Comparison of ENCODE assay signal across 20 cellular contexts in genomic region chr15:94331731-94332130, GRCh38.
DNase-seq lines count a peak whose midpoint lies in the region; ATAC-seq and TF ChIP-seq lines count a peak whose summit lies in the region.
"Had no signal": no experiment of that assay in that cellular context is flagged by ENCODE, and none has a peak within 500 bp of the region (broad histone marks: within the 10 kb centered on the region; RNA-seq: fewer than 3 reads in every experiment).

No MANE protein-coding gene starts in this region.

- H3K27me3 Mint-ChIP-seq in natural killer cell (ENCODE audit: low read depth in 2 of 2) (no peaks in the 10 kb centered on the region), immature natural killer cell (ENCODE audit: low read depth in 3 of 3) (peaks cover 0 to 4% (median 2%) of the 10 kb centered on the region in 3 donors)
- no peaks in the 10 kb centered on the region for H3K27me3 Mint-ChIP-seq in natural killer cell treated with Interleukin-12 subunit alpha and Interleukin-12 subunit beta and Interleukin-15 and Interleukin-18, amount 100 ng/mL, for 72 hours
- H3K27me3 Mint-ChIP-seq in activated CD4-positive, alpha-beta T cell treated with anti-CD3 and anti-CD28 coated beads, Interleukin-2, amount 10 ng/mL, durations not matched to agents 24 days and 14 days = no peaks in the 10 kb centered on the region
- H3K27me3 Mint-ChIP-seq: CD4-positive, alpha-beta memory T cell had no signal

- H3K27ac Mint-ChIP-seq in natural killer cell = peak overlapping the region; percentile 6 to 93
- peak overlapping the region in 1 of 2 donors; percentile 68 for H3K27ac Mint-ChIP-seq in natural killer cell treated with Interleukin-12 subunit alpha and Interleukin-12 subunit beta and Interleukin-15 and Interleukin-18, amount 100 ng/mL, for 72 hours
- H3K27ac Mint-ChIP-seq in immature natural killer cell = peak overlapping the region in 4 of 6 donors; percentile 8 to 69 (median 54)
- no peak overlapping the region for H3K27ac Mint-ChIP-seq in activated CD4-positive, alpha-beta T cell treated with anti-CD3 and anti-CD28 coated beads, Interleukin-2, amount 10 ng/mL, durations not matched to agents 24 days and 14 days
- H3K27ac Mint-ChIP-seq: CD4-positive, alpha-beta memory T cell; GM23338; H9; HFFc6 had no signal

- no peak for TF ChIP-seq CTCF in natural killer cell (IDR thresholded peaks at IDR 0.05)

- no peaks in the 10 kb centered on the region for H3K9me3 Mint-ChIP-seq in natural killer cell
- no peaks in the 10 kb centered on the region for H3K9me3 Mint-ChIP-seq in natural killer cell treated with Interleukin-12 subunit alpha and Interleukin-12 subunit beta and Interleukin-15 and Interleukin-18, amount 100 ng/mL, for 72 hours
- H3K9me3 Mint-ChIP-seq in immature natural killer cell = no peaks in the 10 kb centered on the region
- no peaks in the 10 kb centered on the region for H3K9me3 Mint-ChIP-seq in activated CD4-positive, alpha-beta T cell treated with anti-CD3 and anti-CD28 coated beads, Interleukin-2, amount 10 ng/mL, durations not matched to agents 24 days and 14 days
- H3K9me3 Mint-ChIP-seq: CD4-positive, alpha-beta memory T cell; GM23338; H9; HFFc6 had no signal

- H3K4me1 Mint-ChIP-seq in natural killer cell (peaks cover 57 to 74% of the 10 kb centered on the region in 2 donors), immature natural killer cell (peaks cover 66 to 92% of the 10 kb centered on the region in 2 donors)
- H3K4me1 Mint-ChIP-seq in natural killer cell treated with Interleukin-12 subunit alpha and Interleukin-12 subunit beta and Interleukin-15 and Interleukin-18, amount 100 ng/mL, for 72 hours (ENCODE audit: low read depth in 2 of 2) = peaks cover 50 to 51% of the 10 kb centered on the region in 2 donors
- H3K4me1 Mint-ChIP-seq in activated CD4-positive, alpha-beta T cell treated with anti-CD3 and anti-CD28 coated beads, Interleukin-2, amount 10 ng/mL, durations not matched to agents 24 days and 14 days = peaks cover 7% of the 10 kb centered on the region

- intact Hi-C loops in natural killer cell (cut with micrococcal nuclease) = no loop called here
- intact Hi-C loops in activated CD4-positive, alpha-beta T cell treated with anti-CD3 and anti-CD28 coated beads, Interleukin-2, amount 10 ng/mL, durations not matched to agents 24 days and 14 days (cut with micrococcal nuclease) = no loop called here

- H3K36me3 Mint-ChIP-seq in natural killer cell (no peaks in the 10 kb centered on the region), immature natural killer cell (peaks cover 0 to 8% (median 5%) of the 10 kb centered on the region in 3 donors)
- peaks cover 38% of the 10 kb centered on the region for H3K36me3 Mint-ChIP-seq in natural killer cell treated with Interleukin-12 subunit alpha and Interleukin-12 subunit beta and Interleukin-15 and Interleukin-18, amount 100 ng/mL, for 72 hours
- peaks cover 24% of the 10 kb centered on the region for H3K36me3 Mint-ChIP-seq in activated CD4-positive, alpha-beta T cell treated with anti-CD3 and anti-CD28 coated beads, Interleukin-2, amount 10 ng/mL, durations not matched to agents 24 days and 14 days (ENCODE audit: low read depth)

- H3K4me3 Mint-ChIP-seq in natural killer cell (no peak overlapping the region), immature natural killer cell (no peak overlapping the region)
- no peak overlapping the region for H3K4me3 Mint-ChIP-seq in natural killer cell treated with Interleukin-12 subunit alpha and Interleukin-12 subunit beta and Interleukin-15 and Interleukin-18, amount 100 ng/mL, for 72 hours
- no peak overlapping the region for H3K4me3 Mint-ChIP-seq in activated CD4-positive, alpha-beta T cell treated with anti-CD3 and anti-CD28 coated beads, Interleukin-2, amount 10 ng/mL, durations not matched to agents 24 days and 14 days
- H3K4me3 Mint-ChIP-seq: CD4-positive, alpha-beta memory T cell; GM23338; H9; HFFc6 had no signal

- no peak for ATAC-seq in natural killer cell
- ATAC-seq in natural killer cell treated with Interleukin-12 subunit alpha and Interleukin-12 subunit beta and Interleukin-15 and Interleukin-18, amount 100 ng/mL, for 72 hours = no peak
- ATAC-seq: A549, GM12878, GM23338 had no signal

- DNase-seq in natural killer cell = no peak
- DNase-seq in natural killer cell treated with Interleukin-12 subunit alpha and Interleukin-12 subunit beta and Interleukin-15 and Interleukin-18, amount 100 ng/mL, for 72 hours (ENCODE audit: low spot score) = no peak
- peak; percentile 83 for DNase-seq in amniotic epithelial cell (ENCODE audit: low read depth)
- DNase-seq in immature natural killer cell = no peak
- DNase-seq in activated CD4-positive, alpha-beta T cell treated with anti-CD3 and anti-CD28 coated beads, Interleukin-2, amount 10 ng/mL, durations not matched to agents 24 days and 14 days = no peak
- no peak for DNase-seq in HCEC 1CT
- DNase-seq in GF-D8 (lab: John Stamatoyannopoulos, UW) = no peak
- DNase-seq: 8988T; ACHN; C1 segment of cervical spinal cord; Calu3; CD4-positive, alpha-beta memory T cell; COR-L47; DMS53; DMS79 treated with DMSO at 0.1 percent for 48 hours; H9; HFFc6 had no signal
